In the genomic region with DNA sequence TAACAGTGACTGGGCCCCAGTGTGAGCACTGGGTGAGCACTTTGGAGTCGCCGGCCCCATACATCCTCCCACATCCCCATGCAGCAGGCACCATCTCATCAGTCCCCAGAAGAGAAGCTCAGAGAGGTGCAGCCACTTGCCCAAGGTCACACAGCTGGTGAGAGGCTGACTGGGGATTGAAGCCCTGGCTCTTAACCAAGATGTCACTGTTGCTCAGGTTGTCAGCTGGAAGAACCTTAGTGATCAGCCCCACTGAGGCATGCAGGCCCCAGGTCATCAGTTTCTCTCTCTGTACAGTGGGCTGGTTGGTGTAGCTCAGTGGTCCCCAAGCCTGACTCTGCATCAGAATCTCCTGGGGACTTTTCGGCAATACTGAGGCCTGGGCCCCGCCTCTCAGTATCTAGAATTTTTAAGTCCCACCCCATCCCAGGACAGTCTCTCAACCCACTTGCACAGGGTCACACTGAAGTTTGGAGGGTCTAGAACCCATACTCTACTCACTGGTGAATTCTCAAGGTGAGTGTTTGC, we compare ENCODE assay signal across 22 cellular contexts.
"Had no signal": no experiment of that assay in that cellular context is flagged by ENCODE, and none has a peak within 500 bp of the region (broad histone marks: within the 10 kb centered on the region; RNA-seq: fewer than 3 reads in every experiment).

No MANE protein-coding gene starts in this region.

- H3K27ac ChIP-seq: breast epithelium, SK-N-MC had no signal

- H3K4me3 ChIP-seq: breast epithelium, SK-N-MC had no signal

- ATAC-seq: PC-3, T-cell had no signal

- H3K4me1 ChIP-seq: breast epithelium had no signal

- DNase-seq: activated B cell treated with CpG ODN at 0.5 μM for 24 hours; activated CD4-positive, alpha-beta T cell treated with anti-CD3 and anti-CD28 coated beads for 1 hour; activated CD4-positive, alpha-beta T cell treated with anti-CD3 and anti-CD28 coated beads, Interleukin-2, amount 10 ng/mL, durations not matched to agents 24 days and 14 days; activated CD4-positive, alpha-beta T cell treated with anti-CD3 and anti-CD28 coated beads, Interleukin-2, amount 50 U/mL, for 48 hours; activated effector memory CD4-positive, alpha-beta T cell treated with Interleukin-2 at 50 U/mL for 16 hours; activated naive CD4-positive, alpha-beta T cell; activated T-cell treated with anti-CD3 and anti-CD28 coated beads, Interleukin-2, amount 50 U/mL, for 1 hour; aorta; central memory CD4-positive, alpha-beta T cell; Kasumi-1; NCI-H146; NCI-H187 treated with DMSO at 0.1 percent for 48 hours; NCI-H2081 treated with DMSO at 0.1 percent for 48 hours; NCI-H446; PC-3; SIG-M5; T-cell; T-helper 2 cell; T1000 had no signal

- H3K27me3 ChIP-seq: breast epithelium had no signal

- H3K9me3 ChIP-seq: breast epithelium had no signal

- H3K36me3 ChIP-seq: breast epithelium had no signal

- FAIRE-seq: TTC549 had no signal
